Comparison of ENCODE assay signal across 14 cellular contexts in the genomic region with DNA sequence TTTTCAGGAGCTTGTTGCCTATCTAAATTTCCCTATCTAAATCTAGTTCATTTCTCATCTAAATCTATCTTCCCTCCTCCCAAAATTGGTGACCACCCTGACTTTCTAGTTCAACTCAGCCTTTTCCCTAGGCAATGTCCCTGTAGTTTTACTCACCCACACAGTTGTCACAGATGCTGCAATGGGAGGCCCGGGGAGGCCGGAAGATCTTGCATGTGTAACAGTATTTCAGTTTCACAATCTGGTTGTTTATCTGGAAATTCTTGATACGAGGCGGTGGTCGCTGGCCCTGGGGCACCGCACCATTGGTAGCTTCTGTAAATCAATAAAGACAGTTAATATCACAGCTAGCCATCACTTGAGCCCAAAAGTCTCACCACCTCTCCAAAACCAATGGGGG. TPM values are rescaled to one million over a fixed set of nuclear protein-coding genes. Genes with fewer than 3 reads are reported as not detected.
DNase-seq lines count a peak whose midpoint lies in the region; ATAC-seq and TF ChIP-seq lines count a peak whose summit lies in the region.
"Had no signal": no experiment of that assay in that cellular context is flagged by ENCODE, and none has a peak within 500 bp of the region (broad histone marks: within the 10 kb centered on the region; RNA-seq: fewer than 3 reads in every experiment).

No MANE protein-coding gene starts in this region.

- intact Hi-C loops in transverse colon (cut with DNase I; ENCODE audit: low total_unique reads) (no loop called here), heart left ventricle (cut with DNase I) (loop anchor here in 6 of 10 donors (2.0 to 10.0 kb wide), 6 partner anchors 66 to 219 kb away; no protein-coding TSS in a partner anchor)

- in situ Hi-C loops in transverse colon (cut with MboI; ENCODE audit: low pct_ligation_motif_present in 1 of 4, low pct_unique_long_range_greater_than_20kb in 1 of 4, low sequenced_read_pairs in 3 of 4), result no loop called here

- H3K4me1 ChIP-seq in OCI-LY3 (ENCODE audit: low read length) (peaks cover 16% of the 10 kb centered on the region), transverse colon (no peaks in the 10 kb centered on the region), heart left ventricle (no peaks in the 10 kb centered on the region)
- H3K4me1 ChIP-seq: Caco-2, foreskin keratinocyte, left lung, Peyer's patch had no signal

- DNase-seq in activated CD4-positive, alpha-beta T cell treated with anti-CD3 and anti-CD28 coated beads for 48 hours, result peak; percentile 41
- no peak for DNase-seq in activated CD4-positive, alpha-beta T cell treated with anti-CD3 and anti-CD28 coated beads, Interleukin-2, amount 50 U/mL, for 4 hours
- DNase-seq in CD1c-positive myeloid dendritic cell (ENCODE audit: extremely low spot score) (peak; percentile 15), transverse colon (no peak), heart left ventricle (no peak), SIG-M5 treated with dmso at 0.1 percent for 504 hours (lab: John Stamatoyannopoulos, UW; ENCODE audit: unreplicated experiment) (no peak)
- DNase-seq in activated naive CD8-positive, alpha-beta T cell treated with anti-CD3 and anti-CD28 coated beads, Interleukin-2, amount 10 ng/mL, durations not matched to agents 7 days and 5 days, result no peak
- DNase-seq: foreskin keratinocyte, left lung had no signal

- TF ChIP-seq EP300 in transverse colon (IDR thresholded peaks at IDR 0.05; ENCODE audit: low read depth), result no peak

- H3K27ac ChIP-seq in OCI-LY3 (ENCODE audit: low read length) (0 out of 2 replicates have a peak overlapping the region, but pooled peaks have one; percentile 13), transverse colon (no peak overlapping the region), heart left ventricle (no peak overlapping the region)
- H3K27ac ChIP-seq: foreskin keratinocyte, left lung, Peyer's patch, thoracic aorta had no signal

- H2AFZ ChIP-seq in OCI-LY3 (ENCODE audit: low read depth, low read length), result no peak overlapping the region

- H3K27ac Mint-ChIP-seq in activated naive CD8-positive, alpha-beta T cell treated with anti-CD3 and anti-CD28 coated beads, Interleukin-2, amount 10 ng/mL, durations not matched to agents 7 days and 5 days, result peak overlapping the region; percentile 79
- H3K27ac Mint-ChIP-seq: progenitor cell of endocrine pancreas had no signal

- no peaks in the 10 kb centered on the region for H3K9me3 Mint-ChIP-seq in activated naive CD8-positive, alpha-beta T cell treated with anti-CD3 and anti-CD28 coated beads, Interleukin-2, amount 10 ng/mL, durations not matched to agents 7 days and 5 days

- H3K4me3 ChIP-seq in OCI-LY3 (ENCODE audit: low read length) (no peak overlapping the region), transverse colon (no peak overlapping the region), heart left ventricle (no peak overlapping the region)
- H3K4me3 ChIP-seq: left lung, Peyer's patch, thoracic aorta had no signal

- 85% methylated on average over 6 of the region's 6 CpGs; no CpG with 5 or more reads in 1 of the 2 donors for WGBS in transverse colon (ENCODE audit: low coverage in 1 of 2), 2 donors
- WGBS in heart left ventricle, 4 donors, result 85 to 91% (median 89%) methylated on average over 6 of the region's 6 CpGs

- peaks cover 9% of the 10 kb centered on the region for H3K4me1 Mint-ChIP-seq in activated naive CD8-positive, alpha-beta T cell treated with anti-CD3 and anti-CD28 coated beads, Interleukin-2, amount 10 ng/mL, durations not matched to agents 7 days and 5 days

- no peak for TF ChIP-seq CTCF in OCI-LY3 (IDR thresholded peaks at IDR 0.05; ENCODE audit: low read depth, low read length)
- no peak for TF ChIP-seq CTCF in transverse colon (IDR thresholded peaks at IDR 0.05)
- TF ChIP-seq CTCF in heart left ventricle (IDR thresholded peaks at IDR 0.05), result peak in 1 of 12 donors; percentile 2

- no peaks in the 10 kb centered on the region for H3K27me3 ChIP-seq in OCI-LY3 (ENCODE audit: low read depth, low read length)
- H3K27me3 ChIP-seq in transverse colon, result no peaks in the 10 kb centered on the region
- no peaks in the 10 kb centered on the region for H3K27me3 ChIP-seq in heart left ventricle
- H3K27me3 ChIP-seq: foreskin keratinocyte, left lung, Peyer's patch had no signal

- H3K36me3 ChIP-seq in OCI-LY3 (replicated peaks; ENCODE audit: low read depth, low read length), result peaks cover 4% of the 10 kb centered on the region
- H3K36me3 ChIP-seq in transverse colon, result no peaks in the 10 kb centered on the region
- H3K36me3 ChIP-seq in heart left ventricle, result peaks cover 0 to 22% (median 4%) of the 10 kb centered on the region in 9 donors

- H3K27me3 Mint-ChIP-seq in activated naive CD8-positive, alpha-beta T cell treated with anti-CD3 and anti-CD28 coated beads, Interleukin-2, amount 10 ng/mL, durations not matched to agents 7 days and 5 days, result no peaks in the 10 kb centered on the region
- H3K27me3 Mint-ChIP-seq: progenitor cell of endocrine pancreas had no signal

- peaks cover 3% of the 10 kb centered on the region for H3K36me3 Mint-ChIP-seq in activated naive CD8-positive, alpha-beta T cell treated with anti-CD3 and anti-CD28 coated beads, Interleukin-2, amount 10 ng/mL, durations not matched to agents 7 days and 5 days

- H3K4me3 Mint-ChIP-seq in activated naive CD8-positive, alpha-beta T cell treated with anti-CD3 and anti-CD28 coated beads, Interleukin-2, amount 10 ng/mL, durations not matched to agents 7 days and 5 days, result peak overlapping the region; percentile 55

- H3K9me3 ChIP-seq in OCI-LY3 (ENCODE audit: insufficient read depth, low read length) (no peaks in the 10 kb centered on the region), transverse colon (no peaks in the 10 kb centered on the region), heart left ventricle (no peaks in the 10 kb centered on the region)
- H3K9me3 ChIP-seq: Caco-2, left lung, Peyer's patch, thoracic aorta had no signal

- H3K9ac ChIP-seq in OCI-LY3 (ENCODE audit: low read length), result no peak overlapping the region; the same call in 1 of the 2 replicates

- H4K20me1 ChIP-seq in OCI-LY3 (ENCODE audit: insufficient read depth, low read length), result no peaks in the 10 kb centered on the region

- peak; percentile 39 for ATAC-seq in activated naive CD8-positive, alpha-beta T cell treated with anti-CD3 and anti-CD28 coated beads, Interleukin-2, amount 10 ng/mL, durations not matched to agents 7 days and 5 days (ENCODE audit: low read depth)
- no peak for ATAC-seq in heart left ventricle
- ATAC-seq: foreskin keratinocyte had no signal

- TF ChIP-seq POLR2A in transverse colon (IDR thresholded peaks at IDR 0.05) (no peak), heart left ventricle (IDR thresholded peaks at IDR 0.05) (no peak)

- no peaks in the 10 kb centered on the region for H3K79me2 ChIP-seq in OCI-LY3 (ENCODE audit: low read length)

- peak overlapping the region; percentile 26; the same call in 1 of the 2 replicates for H3K4me2 ChIP-seq in OCI-LY3 (ENCODE audit: low read length)

- POLR2A ChIA-PET in activated naive CD8-positive, alpha-beta T cell treated with anti-CD3 and anti-CD28 coated beads, Interleukin-2, amount 10 ng/mL, durations not matched to agents 7 days and 5 days (lab: Charles Lee), result interaction anchor here (0.9 kb wide), 1 partner anchor 219 kb away, joined by 3 read pairs; no protein-coding TSS in a partner anchor

RNA-seq across cellular contexts. Expression of gene ZDHHC9, which starts 20.2 kb away (rescaled TPM):
- total RNA-seq in activated naive CD8-positive, alpha-beta T cell treated with anti-CD3 and anti-CD28 coated beads, Interleukin-2, amount 10 ng/mL, durations not matched to agents 7 days and 5 days, result 1 to 10 TPM; 5.7 to 6.7 TPM
- total RNA-seq in transverse colon (10 to 100 TPM in 3 of 4 donors, 1 to 10 TPM in 1; 9.2 to 60.2 (median 30.7) TPM), heart left ventricle (10 to 100 TPM in 7 of 9 donors, 1 to 10 TPM in 2; 8.1 to 39.0 (median 13.2) TPM)
- polyA plus RNA-seq in heart left ventricle, result 10 to 100 TPM in 1 of 2 donors, 1 to 10 TPM in 1; 3.5 to 30.8 TPM

RNA-seq across cellular contexts. Expression of gene SASH3, which starts 43.8 kb away (rescaled TPM):
- total RNA-seq in activated naive CD8-positive, alpha-beta T cell treated with anti-CD3 and anti-CD28 coated beads, Interleukin-2, amount 10 ng/mL, durations not matched to agents 7 days and 5 days, result 100 to 1,000 TPM; 239 to 241 TPM
- 10 to 100 TPM in 2 of 4 donors, 1 to 10 TPM in 2; 1.6 to 20.9 (median 11.1) TPM for total RNA-seq in transverse colon
- total RNA-seq in heart left ventricle, result 10 to 100 TPM in 1 of 9 donors, 1 to 10 TPM in 6, under 1 TPM in 2; 0.74 to 27.8 (median 1.6) TPM
- polyA plus RNA-seq in heart left ventricle, result 1 to 10 TPM in 1 of 2 donors, under 1 TPM in 1; 0.61 to 2.4 TPM
- total RNA-seq: Caco-2, foreskin keratinocyte, progenitor cell of endocrine pancreas had no signal
- polyA plus RNA-seq: foreskin keratinocyte had no signal

Comparison
In these comparisons a context has a peak if more than half of its experiments do, and no peak if none do; other contexts are left out.
1. DNase-seq: peak in activated CD4-positive, alpha-beta T cell treated with anti-CD3 and anti-CD28 coated beads for 48 hours (single experiment) and CD1c-positive myeloid dendritic cell (single experiment); none in activated CD4-positive, alpha-beta T cell treated with anti-CD3 and anti-CD28 coated beads, Interleukin-2, amount 50 U/mL, for 4 hours (0 of 2), activated naive CD8-positive, alpha-beta T cell treated with anti-CD3 and anti-CD28 coated beads, Interleukin-2, amount 10 ng/mL, durations not matched to agents 7 days and 5 days (single experiment), transverse colon (single experiment), heart left ventricle (0 of 5) and SIG-M5 treated with dmso at 0.1 percent for 504 hours (single experiment).
2. RNA of gene SASH3, which starts 43.8 kb away (total RNA-seq): 239 to 241 TPM in activated naive CD8-positive, alpha-beta T cell treated with anti-CD3 and anti-CD28 coated beads, Interleukin-2, amount 10 ng/mL, durations not matched to agents 7 days and 5 days; 1.6 to 20.9 TPM in transverse colon and 0.74 to 27.8 TPM in heart left ventricle; every median in the first group is over 4 times any median in the second.